ENCODE assay signal across 1 cellular context in genomic region chr1:110058591-110058990, GRCh38.
TF ChIP-seq lines count a peak whose summit lies in the region.

No MANE protein-coding gene starts in this region.

TF ChIP-seq in SK-N-SH, 30 proteins besides CTCF, POLR2A, EP300 and RAD21:
- no peak for TF ChIP-seq POLR2AphosphoS5 (IDR thresholded peaks at IDR 0.05; ENCODE audit: low read depth, low read length)
- TF ChIP-seq CHD2 (IDR thresholded peaks at IDR 0.05; ENCODE audit: low read length, partially characterized antibody) = no peak
- TF ChIP-seq NFIC (IDR thresholded peaks at IDR 0.05; ENCODE audit: borderline replicate concordance) = no peak; the same call in 1 of the 2 replicates
- TF ChIP-seq IRF3 (IDR thresholded peaks at IDR 0.05; ENCODE audit: low read depth, low read length) = no peak
- no peak for TF ChIP-seq MAX (IDR thresholded peaks at IDR 0.05; ENCODE audit: low read depth)
- no peak for TF ChIP-seq PBX3 (IDR thresholded peaks at IDR 0.05)
- TF ChIP-seq GATA2 (CRISPR knock-in tag; IDR thresholded peaks at IDR 0.05) = no peak
- no peak; the same call in 1 of the 2 replicates for TF ChIP-seq FOSL2 (IDR thresholded peaks at IDR 0.05; ENCODE audit: borderline replicate concordance, low read depth)
- no peak for TF ChIP-seq ZBTB33 (IDR thresholded peaks at IDR 0.05; ENCODE audit: borderline replicate concordance, low read depth)
- no peak for TF ChIP-seq RFX5 (IDR thresholded peaks at IDR 0.05; ENCODE audit: low read length)
- TF ChIP-seq EZH2phosphoT487 (IDR thresholded peaks at IDR 0.05; ENCODE audit: borderline replicate concordance, low read depth) = no peak
- no peak for TF ChIP-seq RCOR1 (IDR thresholded peaks at IDR 0.05; ENCODE audit: low read length)
- no peak for TF ChIP-seq YY1 (IDR thresholded peaks at IDR 0.05; ENCODE audit: low read depth)
- TF ChIP-seq USF2 (IDR thresholded peaks at IDR 0.05; ENCODE audit: borderline replicate concordance, low read depth, low read length) = no peak
- TF ChIP-seq NRF1 (IDR thresholded peaks at IDR 0.05; ENCODE audit: low read depth, low read length) = no peak
- TF ChIP-seq ELF1 (IDR thresholded peaks at IDR 0.05) = no peak
- no peak for TF ChIP-seq RXRA (IDR thresholded peaks at IDR 0.05; ENCODE audit: borderline replicate concordance, low read depth)
- TF ChIP-seq FOXM1 (IDR thresholded peaks at IDR 0.05; ENCODE audit: low read depth) = no peak
- TF ChIP-seq TAF1 (IDR thresholded peaks at IDR 0.05; ENCODE audit: borderline replicate concordance, low read depth, low read length) = no peak
- TF ChIP-seq TEAD4 (IDR thresholded peaks at IDR 0.05; ENCODE audit: borderline replicate concordance, insufficient read depth) = no peak
